In genomic region chr9:111631071-111631971, GRCh38 we compare ENCODE assay signal across 8 cellular contexts. TPM values are rescaled to one million over a fixed set of nuclear protein-coding genes. Genes with fewer than 3 reads are reported as not detected.
DNase-seq lines count a peak whose midpoint lies in the region; ATAC-seq, FAIRE-seq and TF ChIP-seq lines count a peak whose summit lies in the region.

Gene DNAJC25 (plus strand): TSS chr9:111631334. CDS start chr9:111631408, 74 bp downstream.

- peak in 2 of 5 experiments; percentile 44 to 46 for TF ChIP-seq CTCF in tibial nerve (IDR thresholded peaks at IDR 0.05)

- H3K36me3 ChIP-seq in adipocyte (ENCODE audit: control insufficient read depth, insufficient read depth, low read length, severe bottlenecking), result no peaks in the 10 kb centered on the region
- no peaks in the 10 kb centered on the region for H3K36me3 ChIP-seq in trophoblast cell (ENCODE audit: control insufficient read depth in 1 of 2, insufficient read depth in 2 of 2, low read length in 2 of 2)
- H3K36me3 ChIP-seq in tibial nerve, result no peaks in the 10 kb centered on the region

- H3K4ac ChIP-seq in trophoblast cell (ENCODE audit: low read depth, low read length), result peak within 1 kb of the TSS; percentile 93

- H3K4me3 ChIP-seq in adipocyte (ENCODE audit: low read length), result peak within 1 kb of the TSS; percentile 98
- peak within 1 kb of the TSS; percentile 96 for H3K4me3 ChIP-seq in trophoblast cell (ENCODE audit: low read depth, low read length)
- peak within 1 kb of the TSS; percentile 74 to 98 (median 93) for H3K4me3 ChIP-seq in tibial nerve

- peak within 1 kb of the TSS; percentile 88 for H3K18ac ChIP-seq in trophoblast cell (ENCODE audit: low read length)

- peaks cover 8% of the 10 kb centered on the region for H3K79me2 ChIP-seq in trophoblast cell (ENCODE audit: control insufficient read depth, insufficient read depth, low read length, poor library complexity)

- TF ChIP-seq EP300 in tibial nerve (IDR thresholded peaks at IDR 0.05), result peak; percentile 91 to 95

- peak; percentile 99 for TF ChIP-seq POLR2A in GM12891 (IDR thresholded peaks at IDR 0.05; ENCODE audit: low read depth, low read length)
- peak; percentile 98 to 99 for TF ChIP-seq POLR2A in tibial nerve (IDR thresholded peaks at IDR 0.05)

- H3K4me1 ChIP-seq in adipocyte (ENCODE audit: control insufficient read depth, insufficient read depth, low read length) (peaks cover 41% of the 10 kb centered on the region), trophoblast cell (ENCODE audit: control insufficient read depth in 1 of 2, insufficient read depth in 2 of 2, low read length in 2 of 2) (peaks cover 0 to 3% of the 10 kb centered on the region in 2 experiments), tibial nerve (peaks cover 0 to 47% (median 18%) of the 10 kb centered on the region in 4 donors)

- WGBS in trophoblast cell (ENCODE audit: extremely low coverage, insufficient coverage, insufficient read length), result no CpG with 5 or more reads among the region's 88 CpGs
- WGBS in tibial nerve, 2 donors, result 1 to 2% methylated on average over 19 to 73 of the region's 88 CpGs

- peak within 1 kb of the TSS; percentile 52 for H3K27ac ChIP-seq in trophoblast cell (ENCODE audit: low read depth, low read length)
- peak within 1 kb of the TSS; percentile 80 to 92 (median 88) for H3K27ac ChIP-seq in tibial nerve

- H3K9ac ChIP-seq in adipocyte (ENCODE audit: low read length), result peak within 1 kb of the TSS; percentile 96
- peak within 1 kb of the TSS; percentile 95 for H3K9ac ChIP-seq in trophoblast cell (ENCODE audit: low read length)

- peak within 1 kb of the TSS; percentile 96 for H2AK5ac ChIP-seq in trophoblast cell (ENCODE audit: low read length)

- peak within 1 kb of the TSS; percentile 95 for H4K8ac ChIP-seq in trophoblast cell (ENCODE audit: low read depth, low read length)

- H2BK5ac ChIP-seq in trophoblast cell (ENCODE audit: low read depth, low read length, poor library complexity), result peak within 1 kb of the TSS; percentile 71

- H3K9me3 ChIP-seq in adipocyte (ENCODE audit: control insufficient read depth, low read length) (no peaks in the 10 kb centered on the region), trophoblast cell (ENCODE audit: insufficient read depth, low read depth, low read length) (no peaks in the 10 kb centered on the region), tibial nerve (no peaks in the 10 kb centered on the region)

- H2AFZ ChIP-seq in trophoblast cell (ENCODE audit: insufficient read depth, low read length, poor library complexity), result peak within 1 kb of the TSS; percentile 89

- peak within 1 kb of the TSS; percentile 95 for H4K12ac ChIP-seq in trophoblast cell (ENCODE audit: low read depth, low read length)

- peak; percentile 98 for ATAC-seq in HG02798 (IDR thresholded peaks at IDR 0.05; ENCODE audit: poor library complexity, unreplicated experiment)

- H4K91ac ChIP-seq in trophoblast cell (ENCODE audit: low read depth, low read length), result peak within 1 kb of the TSS; percentile 82

- H3K14ac ChIP-seq in trophoblast cell (ENCODE audit: low read length), result peak within 1 kb of the TSS; percentile 96

- peak within 1 kb of the TSS; percentile 89 for H3K4me2 ChIP-seq in trophoblast cell (ENCODE audit: low read length)

- H3K27me3 ChIP-seq in adipocyte (replicated peaks; ENCODE audit: control insufficient read depth, insufficient read depth, low read length), result no peaks in the 10 kb centered on the region
- H3K27me3 ChIP-seq in trophoblast cell (ENCODE audit: insufficient read depth, low read length), result no peaks in the 10 kb centered on the region
- no peaks in the 10 kb centered on the region for H3K27me3 ChIP-seq in tibial nerve

- intact Hi-C loops in cardiac septum (cut with DNase I), result loop anchor here (2.0 kb wide), 2 partner anchors 29 to 33 kb away; partner anchors contain the start of genes GNG10 and PTGR1

- DNase-seq in GM12891 (ENCODE audit: insufficient read length, low spot score) (peak; percentile 99), NCI-H1417 treated with DMSO at 0.1 percent for 48 hours (lab: John Stamatoyannopoulos, UW) (peak; percentile 94), SW 1271 (lab: John Stamatoyannopoulos, UW) (peak; percentile 96 to 100), adipocyte (ENCODE audit: low read depth) (peak; percentile 99), cardiac septum (ENCODE audit: low spot score) (peak; percentile 99), trophoblast cell (peak; percentile 99), tibial nerve (ENCODE audit: low spot score in 2 of 2) (peak; percentile 86 to 87)

- H3K23ac ChIP-seq in trophoblast cell (ENCODE audit: low read length), result no peak within 1 kb of the TSS

- peak; percentile 99 for FAIRE-seq in GM12891 (lab: Jason Lieb, UNC)

- H2BK12ac ChIP-seq in trophoblast cell (ENCODE audit: low read length), result no peak within 1 kb of the TSS

- peaks cover 8% of the 10 kb centered on the region for H3K79me1 ChIP-seq in trophoblast cell (ENCODE audit: low read length)

- peak within 1 kb of the TSS; percentile 78 for H2BK120ac ChIP-seq in trophoblast cell (ENCODE audit: insufficient read depth, low read length, poor library complexity)

TF ChIP-seq in GM12891, 5 proteins besides CTCF, POLR2A, EP300 and RAD21:
- peak; percentile 46 for TF ChIP-seq PAX5 (IDR thresholded peaks at IDR 0.05; ENCODE audit: insufficient read depth, low read length, severe bottlenecking)
- no peak for TF ChIP-seq SPI1 (IDR thresholded peaks at IDR 0.05; ENCODE audit: low read depth, low read length)
- TF ChIP-seq POLR2AphosphoS5 (IDR thresholded peaks at IDR 0.05; ENCODE audit: low read depth, low read length), result peak; percentile 94
- peak; percentile 76; the same call in 1 of the 2 replicates for TF ChIP-seq POU2F2 (IDR thresholded peaks at IDR 0.05; ENCODE audit: low read depth, low read length)
- TF ChIP-seq TAF1 (IDR thresholded peaks at IDR 0.05; ENCODE audit: low read depth, low read length), result peak; percentile 91

RNA-seq across cellular contexts. Expression of gene DNAJC25, which starts in this region (rescaled TPM):
- polyA plus RNA-seq in GM12891 (2012; ENCODE audit: low read depth, missing spikeins), result 4.2 TPM
- total RNA-seq in cardiac septum (5.0 TPM), tibial nerve (10 to 100 TPM in 3 of 4 donors, 1 to 10 TPM in 1; 9.9 to 14.7 (median 12.6) TPM)
- 8.2 and 8.8 TPM in 2 replicates for polyA plus RNA-seq in trophoblast cell (2013)

Comparison
In these comparisons a context has a peak if more than half of its experiments do, and no peak if none do; other contexts are left out.
1. Peak in every context shown above with its lines: DNase-seq, ATAC-seq, H3K4me3 ChIP-seq and H3K27ac ChIP-seq.